ENCODE assay signal across 8 cellular contexts in genomic region chr4:123443401-123444297, GRCh38. TPM values are rescaled to one million over a fixed set of nuclear protein-coding genes. Genes with fewer than 3 reads are reported as not detected.
DNase-seq lines count a peak whose midpoint lies in the region; ATAC-seq and TF ChIP-seq lines count a peak whose summit lies in the region.

No MANE protein-coding gene starts in this region.

- H3K27ac Mint-ChIP-seq in activated CD4-positive, alpha-beta T cell treated with anti-CD3 and anti-CD28 coated beads, Interleukin-2, amount 10 ng/mL, durations not matched to agents 24 days and 14 days = peak overlapping the region; percentile 96
- peak overlapping the region; percentile 88 for H3K27ac Mint-ChIP-seq in endothelial cell (ENCODE audit: unreplicated experiment)

- TF ChIP-seq CTCF in endothelial cell (IDR thresholded peaks at IDR 0.05; ENCODE audit: unreplicated experiment) = no peak

- H3K36me3 Mint-ChIP-seq in activated CD4-positive, alpha-beta T cell treated with anti-CD3 and anti-CD28 coated beads, Interleukin-2, amount 10 ng/mL, durations not matched to agents 24 days and 14 days (ENCODE audit: low read depth) = no peaks in the 10 kb centered on the region
- H3K36me3 Mint-ChIP-seq in endothelial cell (ENCODE audit: low read depth, unreplicated experiment) = no peaks in the 10 kb centered on the region

- H3K9me2 ChIP-seq in GM23248 (ENCODE audit: insufficient read depth) = no peaks in the 10 kb centered on the region

- H3K27me3 ChIP-seq in GM23248 (replicated peaks; ENCODE audit: insufficient read depth) = no peaks in the 10 kb centered on the region

- no peaks in the 10 kb centered on the region for H3K4me1 ChIP-seq in GM23248 (ENCODE audit: insufficient read depth)

- DNase-seq in activated CD4-positive, alpha-beta T cell treated with anti-CD3 and anti-CD28 coated beads, Interleukin-2, amount 10 ng/mL, durations not matched to agents 24 days and 14 days = peak; percentile 79
- no peak for DNase-seq in activated CD4-positive, alpha-beta T cell treated with anti-CD3 and anti-CD28 coated beads for 1 hour
- peak; percentile 25 for DNase-seq in OCI-M2 (lab: John Stamatoyannopoulos, UW; ENCODE audit: unreplicated experiment)
- DNase-seq in endothelial cell (ENCODE audit: low spot score) = no peak
- no peak for DNase-seq in sciatic nerve (ENCODE audit: low spot score)
- no peak for DNase-seq in kidney tubule cell (ENCODE audit: low spot score)
- no peak for DNase-seq in GM23248

- H3K9me3 ChIP-seq in GM23248 (ENCODE audit: low read depth) = no peaks in the 10 kb centered on the region

- ATAC-seq in HG02885 (IDR thresholded peaks at IDR 0.05; ENCODE audit: poor library complexity, unreplicated experiment) (peak; percentile 57), sciatic nerve (peak; percentile 80)

- no peaks in the 10 kb centered on the region for H3K27me3 Mint-ChIP-seq in activated CD4-positive, alpha-beta T cell treated with anti-CD3 and anti-CD28 coated beads, Interleukin-2, amount 10 ng/mL, durations not matched to agents 24 days and 14 days
- peaks cover 2% of the 10 kb centered on the region for H3K27me3 Mint-ChIP-seq in endothelial cell (ENCODE audit: unreplicated experiment)

- intact Hi-C loops in activated CD4-positive, alpha-beta T cell treated with anti-CD3 and anti-CD28 coated beads, Interleukin-2, amount 10 ng/mL, durations not matched to agents 24 days and 14 days (cut with micrococcal nuclease) = loop anchor here (1.0 kb wide), 5 partner anchors 21 to 46 kb away; no protein-coding TSS in a partner anchor
- intact Hi-C loops in sciatic nerve (cut with DNase I) = loop anchor here (5.0 kb wide), 1 partner anchor 849 kb away; no protein-coding TSS in a partner anchor

- in situ Hi-C loops in GM23248 (cut with MboI) = no loop called here

- H3K4me2 ChIP-seq in GM23248 (ENCODE audit: unreplicated experiment) = no peak overlapping the region

- WGBS in GM23248 (ENCODE audit: low coverage in 1 of 2, low lambda C conversion rate in 2 of 2, missing lambda C conversion rate in 2 of 2), 2 experiments = 49 to 51% methylated on average over 6 of the region's 6 CpGs

- no peak overlapping the region for H3K9ac ChIP-seq in GM23248

- H3K4me3 Mint-ChIP-seq in activated CD4-positive, alpha-beta T cell treated with anti-CD3 and anti-CD28 coated beads, Interleukin-2, amount 10 ng/mL, durations not matched to agents 24 days and 14 days = peak overlapping the region; percentile 82
- H3K4me3 Mint-ChIP-seq in endothelial cell (ENCODE audit: unreplicated experiment) = peak overlapping the region; percentile 72

- H3K9me3 Mint-ChIP-seq in activated CD4-positive, alpha-beta T cell treated with anti-CD3 and anti-CD28 coated beads, Interleukin-2, amount 10 ng/mL, durations not matched to agents 24 days and 14 days = peaks cover 5% of the 10 kb centered on the region
- H3K9me3 Mint-ChIP-seq in endothelial cell (ENCODE audit: unreplicated experiment) = no peaks in the 10 kb centered on the region

- no peaks in the 10 kb centered on the region for H4K20me1 ChIP-seq in GM23248 (ENCODE audit: insufficient read depth)

- no peak overlapping the region for H3K27ac ChIP-seq in GM23248

- H3K36me3 ChIP-seq in GM23248 (ENCODE audit: low read depth) = no peaks in the 10 kb centered on the region

- H2AFZ ChIP-seq in GM23248 = no peak overlapping the region

- H3K4me1 Mint-ChIP-seq in activated CD4-positive, alpha-beta T cell treated with anti-CD3 and anti-CD28 coated beads, Interleukin-2, amount 10 ng/mL, durations not matched to agents 24 days and 14 days = peaks cover 22% of the 10 kb centered on the region
- peaks cover 22% of the 10 kb centered on the region for H3K4me1 Mint-ChIP-seq in endothelial cell (ENCODE audit: unreplicated experiment)

- no peaks in the 10 kb centered on the region for H3K79me2 ChIP-seq in GM23248 (ENCODE audit: insufficient read depth)

- no peak overlapping the region for H3K4me3 ChIP-seq in GM23248

- no peaks in the 10 kb centered on the region for H3F3A ChIP-seq in GM23248 (ENCODE audit: insufficient read depth)

RNA-seq across cellular contexts. Expression of gene SPRY1, which starts 47.1 kb away (rescaled TPM):
- total RNA-seq in activated CD4-positive, alpha-beta T cell treated with anti-CD3 and anti-CD28 coated beads, Interleukin-2, amount 10 ng/mL, durations not matched to agents 24 days and 14 days = 60.2 and 60.5 TPM in 2 replicates
- total RNA-seq in endothelial cell (ENCODE audit: unreplicated experiment) = 58.3 TPM
- 146 TPM for total RNA-seq in sciatic nerve
- 1.3 and 6.4 TPM in 2 replicates for total RNA-seq in GM23248 (2014; rRNA removed; shearing (Covaris generic))
- polyA plus RNA-seq in GM23248 (2016; fragmentation: Nextera tagmentation; extraction: Ambion mirVana) = 3.6 and 3.9 TPM in 2 replicates

Comparison
In these comparisons a context has a peak if more than half of its experiments do, and no peak if none do; other contexts are left out.
1. DNase-seq: peak in activated CD4-positive, alpha-beta T cell treated with anti-CD3 and anti-CD28 coated beads, Interleukin-2, amount 10 ng/mL, durations not matched to agents 24 days and 14 days (single experiment) and OCI-M2 (single experiment); none in activated CD4-positive, alpha-beta T cell treated with anti-CD3 and anti-CD28 coated beads for 1 hour (single experiment), endothelial cell (single experiment), sciatic nerve (single experiment), kidney tubule cell (single experiment) and GM23248 (single experiment).